Comparison of ENCODE assay signal across 12 cellular contexts in the genomic region with DNA sequence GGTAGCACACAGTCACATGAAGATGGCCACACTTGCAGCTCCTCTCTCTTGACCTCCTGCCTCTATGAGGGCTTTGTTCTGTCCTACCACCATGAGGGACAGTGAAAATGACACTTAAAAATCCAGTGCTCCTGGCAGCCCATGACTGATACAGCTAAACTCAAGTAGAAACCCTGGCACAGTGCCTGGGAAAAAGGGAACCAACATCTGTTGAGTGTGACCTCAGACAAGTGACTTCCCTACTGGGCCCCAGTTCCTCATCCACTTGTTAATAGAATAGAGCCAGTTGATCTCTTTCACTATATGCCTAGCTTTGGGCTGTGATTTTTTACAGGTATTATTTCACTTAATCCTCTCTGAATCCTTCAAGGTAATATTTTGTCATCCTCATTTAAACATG. TPM values are rescaled to one million over a fixed set of nuclear protein-coding genes. Genes with fewer than 3 reads are reported as not detected.
DNase-seq lines count a peak whose midpoint lies in the region; ATAC-seq, FAIRE-seq and TF ChIP-seq lines count a peak whose summit lies in the region.
"Had no signal": no experiment of that assay in that cellular context is flagged by ENCODE, and none has a peak within 500 bp of the region (broad histone marks: within the 10 kb centered on the region; RNA-seq: fewer than 3 reads in every experiment).

No MANE protein-coding gene starts in this region.

- H3F3A ChIP-seq in MM.1S (ENCODE audit: insufficient read depth, low read length): no peaks in the 10 kb centered on the region

- no peaks in the 10 kb centered on the region for H3K9me2 ChIP-seq in MM.1S (replicated peaks; ENCODE audit: insufficient read depth, low read length)

- H4K20me1 ChIP-seq in GM12878 (ENCODE audit: control insufficient read depth, insufficient read depth): no peaks in the 10 kb centered on the region
- no peaks in the 10 kb centered on the region for H4K20me1 ChIP-seq in MM.1S (ENCODE audit: insufficient read depth, low read length)

- no peak overlapping the region for H3K27ac Mint-ChIP-seq in stimulated activated effector memory CD8-positive, alpha-beta T cell treated with anti-CD3 and anti-CD28 coated beads, Interleukin-12 subunit alpha, Interleukin-12 subunit beta, amount 100 ng/mL, for 72 hours
- H3K27ac Mint-ChIP-seq in activated naive CD4-positive, alpha-beta T cell treated with anti-CD3 and anti-CD28 coated beads, Interleukin-2, amount 10 ng/mL, durations not matched to agents 7 days and 5 days: no peak overlapping the region
- H3K27ac Mint-ChIP-seq in activated T-helper 2 cell treated with anti-CD3 and anti-CD28 coated beads, Interferon-gamma antibody, Interleukin-2, Interleukin-4, amounts not matched to agents 10 μg/mL and 5 μg/mL and 100 μg/mL, durations not matched to agents 14 hours and 24 hours and 36 hours: no peak overlapping the region
- H3K27ac Mint-ChIP-seq: activated naive CD8-positive, alpha-beta T cell; CD4-positive, alpha-beta memory T cell had no signal

- H3K4me3 ChIP-seq in GM12878 (no peak overlapping the region), MM.1S (ENCODE audit: low read length) (no peak overlapping the region)

- no peak for ATAC-seq in GM12878
- no peak for ATAC-seq in stimulated activated effector memory CD8-positive, alpha-beta T cell treated with anti-CD3 and anti-CD28 coated beads, Interleukin-12 subunit alpha, Interleukin-12 subunit beta, amount 100 ng/mL, for 72 hours

- H3K4me1 ChIP-seq in GM12878 (ENCODE audit: control insufficient read depth, insufficient read depth, low read length) (peaks cover 7% of the 10 kb centered on the region; the same call in 1 of the 2 replicates), MM.1S (ENCODE audit: low read length) (no peaks in the 10 kb centered on the region)

- H3K27me3 ChIP-seq in GM12878 (replicated peaks in 1 of 2; ENCODE audit: control insufficient read depth in 2 of 2, insufficient read depth in 2 of 2, low read length in 1 of 2): no peaks in the 10 kb centered on the region
- no peaks in the 10 kb centered on the region for H3K27me3 ChIP-seq in MM.1S (replicated peaks; ENCODE audit: insufficient read depth, low read length)

- DNase-seq in DMS79 (lab: John Stamatoyannopoulos, UW) (peak; percentile 45), NCI-H1694 (lab: John Stamatoyannopoulos, UW) (peak; percentile 77), GM12878 (ENCODE audit: low read depth, low spot score) (no peak), occipital lobe (lab: John Stamatoyannopoulos, UW) (peak; percentile 3), MM.1S (no peak)
- no peak for DNase-seq in stimulated activated effector memory CD8-positive, alpha-beta T cell treated with anti-CD3 and anti-CD28 coated beads, Interleukin-12 subunit alpha, Interleukin-12 subunit beta, amount 100 ng/mL, for 72 hours (ENCODE audit: low spot score in 2 of 2)
- no peak for DNase-seq in activated naive CD4-positive, alpha-beta T cell treated with anti-CD3 and anti-CD28 coated beads, Interleukin-2, amount 10 ng/mL, durations not matched to agents 7 days and 5 days
- DNase-seq in activated T-helper 2 cell treated with anti-CD3 and anti-CD28 coated beads, Interferon-gamma antibody, Interleukin-2, Interleukin-4, amounts not matched to agents 10 μg/mL and 5 μg/mL and 100 μg/mL, durations not matched to agents 14 hours and 24 hours and 36 hours (ENCODE audit: low spot score): no peak
- DNase-seq: CD4-positive, alpha-beta memory T cell had no signal

- H3K27ac ChIP-seq in GM12878 (ENCODE audit: control insufficient read depth, insufficient read depth) (no peak overlapping the region), MM.1S (ENCODE audit: low read length) (no peak overlapping the region)

- no peaks in the 10 kb centered on the region for H3K36me3 Mint-ChIP-seq in stimulated activated effector memory CD8-positive, alpha-beta T cell treated with anti-CD3 and anti-CD28 coated beads, Interleukin-12 subunit alpha, Interleukin-12 subunit beta, amount 100 ng/mL, for 72 hours
- H3K36me3 Mint-ChIP-seq in activated naive CD4-positive, alpha-beta T cell treated with anti-CD3 and anti-CD28 coated beads, Interleukin-2, amount 10 ng/mL, durations not matched to agents 7 days and 5 days: no peaks in the 10 kb centered on the region
- no peaks in the 10 kb centered on the region for H3K36me3 Mint-ChIP-seq in activated T-helper 2 cell treated with anti-CD3 and anti-CD28 coated beads, Interferon-gamma antibody, Interleukin-2, Interleukin-4, amounts not matched to agents 10 μg/mL and 5 μg/mL and 100 μg/mL, durations not matched to agents 14 hours and 24 hours and 36 hours (ENCODE audit: low read depth)
- H3K36me3 Mint-ChIP-seq: activated naive CD8-positive, alpha-beta T cell; CD4-positive, alpha-beta memory T cell had no signal

- H3K36me3 ChIP-seq in GM12878 (ENCODE audit: control insufficient read depth in 2 of 2, insufficient read depth in 2 of 2, low read length in 1 of 2) (no peaks in the 10 kb centered on the region), MM.1S (replicated peaks; ENCODE audit: insufficient read depth, low read length) (no peaks in the 10 kb centered on the region)

- TF ChIP-seq CTCF in GM12878 (IDR thresholded peaks at IDR 0.05 in 2 of 3, conservative IDR thresholded peaks at IDR 0.05 in 1 of 3; ENCODE audit: control insufficient read depth in 2 of 3, extremely low read depth in 1 of 3, insufficient read depth in 1 of 3, low read depth in 3 of 3, low read length in 3 of 3) (no peak), MM.1S (IDR thresholded peaks at IDR 0.05; ENCODE audit: low read length) (no peak)

- H3K27me3 Mint-ChIP-seq in activated naive CD4-positive, alpha-beta T cell treated with anti-CD3 and anti-CD28 coated beads, Interleukin-2, amount 10 ng/mL, durations not matched to agents 7 days and 5 days: no peaks in the 10 kb centered on the region
- peaks cover 17% of the 10 kb centered on the region for H3K27me3 Mint-ChIP-seq in activated T-helper 2 cell treated with anti-CD3 and anti-CD28 coated beads, Interferon-gamma antibody, Interleukin-2, Interleukin-4, amounts not matched to agents 10 μg/mL and 5 μg/mL and 100 μg/mL, durations not matched to agents 14 hours and 24 hours and 36 hours (ENCODE audit: low read depth)

- H3K4me2 ChIP-seq in GM12878 (ENCODE audit: control insufficient read depth, insufficient read depth) (no peak overlapping the region), MM.1S (ENCODE audit: low read depth, low read length) (no peak overlapping the region)

- POLR2A ChIA-PET in GM12878 (lab: Charles Lee): no interaction called here

- no peak overlapping the region for H3K4me3 Mint-ChIP-seq in stimulated activated effector memory CD8-positive, alpha-beta T cell treated with anti-CD3 and anti-CD28 coated beads, Interleukin-12 subunit alpha, Interleukin-12 subunit beta, amount 100 ng/mL, for 72 hours
- H3K4me3 Mint-ChIP-seq in activated naive CD4-positive, alpha-beta T cell treated with anti-CD3 and anti-CD28 coated beads, Interleukin-2, amount 10 ng/mL, durations not matched to agents 7 days and 5 days: no peak overlapping the region
- no peak overlapping the region for H3K4me3 Mint-ChIP-seq in activated T-helper 2 cell treated with anti-CD3 and anti-CD28 coated beads, Interferon-gamma antibody, Interleukin-2, Interleukin-4, amounts not matched to agents 10 μg/mL and 5 μg/mL and 100 μg/mL, durations not matched to agents 14 hours and 24 hours and 36 hours (ENCODE audit: low read depth)
- H3K4me3 Mint-ChIP-seq: activated naive CD8-positive, alpha-beta T cell; CD4-positive, alpha-beta memory T cell had no signal

- FAIRE-seq in GM12878 (lab: Jason Lieb, UNC): no peak

- H3K79me2 ChIP-seq in GM12878 (ENCODE audit: control insufficient read depth, insufficient read depth, low read length) (no peaks in the 10 kb centered on the region), MM.1S (ENCODE audit: low read length) (no peaks in the 10 kb centered on the region)

- no peaks in the 10 kb centered on the region for H3K9me3 Mint-ChIP-seq in stimulated activated effector memory CD8-positive, alpha-beta T cell treated with anti-CD3 and anti-CD28 coated beads, Interleukin-12 subunit alpha, Interleukin-12 subunit beta, amount 100 ng/mL, for 72 hours
- H3K9me3 Mint-ChIP-seq in activated naive CD4-positive, alpha-beta T cell treated with anti-CD3 and anti-CD28 coated beads, Interleukin-2, amount 10 ng/mL, durations not matched to agents 7 days and 5 days: no peaks in the 10 kb centered on the region
- no peaks in the 10 kb centered on the region for H3K9me3 Mint-ChIP-seq in activated T-helper 2 cell treated with anti-CD3 and anti-CD28 coated beads, Interferon-gamma antibody, Interleukin-2, Interleukin-4, amounts not matched to agents 10 μg/mL and 5 μg/mL and 100 μg/mL, durations not matched to agents 14 hours and 24 hours and 36 hours
- H3K9me3 Mint-ChIP-seq: CD4-positive, alpha-beta memory T cell had no signal

- CTCF ChIA-PET in GM12878 (lab: Yijun Ruan, JAX): no interaction called here
- CTCF ChIA-PET in activated naive CD4-positive, alpha-beta T cell treated with anti-CD3 and anti-CD28 coated beads, Interleukin-2, amount 10 ng/mL, durations not matched to agents 7 days and 5 days (lab: Charles Lee): interaction anchor here (0.6 kb wide), 1 partner anchor 521 kb away, joined by 3 read pairs; no protein-coding TSS in a partner anchor

- in situ Hi-C loops in GM12878 (cut with MboI): no loop called here

- no TSS peak for BruUV-seq in GM12878 (replicated peaks; lab: Mats Ljungman, UMichigan)

- no peaks in the 10 kb centered on the region for H3K4me1 Mint-ChIP-seq in stimulated activated effector memory CD8-positive, alpha-beta T cell treated with anti-CD3 and anti-CD28 coated beads, Interleukin-12 subunit alpha, Interleukin-12 subunit beta, amount 100 ng/mL, for 72 hours
- no peaks in the 10 kb centered on the region for H3K4me1 Mint-ChIP-seq in activated naive CD4-positive, alpha-beta T cell treated with anti-CD3 and anti-CD28 coated beads, Interleukin-2, amount 10 ng/mL, durations not matched to agents 7 days and 5 days
- H3K4me1 Mint-ChIP-seq in activated T-helper 2 cell treated with anti-CD3 and anti-CD28 coated beads, Interferon-gamma antibody, Interleukin-2, Interleukin-4, amounts not matched to agents 10 μg/mL and 5 μg/mL and 100 μg/mL, durations not matched to agents 14 hours and 24 hours and 36 hours (ENCODE audit: low read depth): no peaks in the 10 kb centered on the region
- H3K4me1 Mint-ChIP-seq: CD4-positive, alpha-beta memory T cell had no signal

- no peak for TF ChIP-seq EP300 in GM12878 (IDR thresholded peaks at IDR 0.05; ENCODE audit: borderline replicate concordance in 1 of 2, control insufficient read depth in 1 of 2, low read depth in 2 of 2, low read length in 2 of 2)

- RAD21 ChIA-PET in GM12878 (lab: Charles Lee; ENCODE audit: unreplicated experiment): no interaction called here

- H3K9ac ChIP-seq in GM12878 (ENCODE audit: control insufficient read depth, insufficient read depth, low read length): no peak overlapping the region
- no peak overlapping the region for H3K9ac ChIP-seq in MM.1S (ENCODE audit: low read length)

- H3K9me3 ChIP-seq in GM12878 (replicated peaks; ENCODE audit: control insufficient read depth, insufficient read depth, low read length) (no peaks in the 10 kb centered on the region), MM.1S (replicated peaks; ENCODE audit: insufficient read depth, low read length) (no peaks in the 10 kb centered on the region)

- no peak for TF ChIP-seq POLR2A in GM12878 (IDR thresholded peaks at IDR 0.05; ENCODE audit: low read depth, low read length)

- H2AFZ ChIP-seq in GM12878 (ENCODE audit: control insufficient read depth, low read depth, low read length): no peak overlapping the region
- no peak overlapping the region for H2AFZ ChIP-seq in MM.1S (ENCODE audit: low read length)

- intact Hi-C loops in GM12878 (cut with micrococcal nuclease; ENCODE audit: unreplicated experiment): no loop called here
- intact Hi-C loops in activated T-helper 2 cell treated with anti-CD3 and anti-CD28 coated beads, Interferon-gamma antibody, Interleukin-2, Interleukin-4, amounts not matched to agents 10 μg/mL and 5 μg/mL and 100 μg/mL, durations not matched to agents 14 hours and 24 hours and 36 hours (cut with micrococcal nuclease): no loop called here

- SMC1A ChIA-PET in GM12878 (lab: Charles Lee; ENCODE audit: uncharacterized antibody, unreplicated experiment): interaction anchor here (1.0 kb wide), 1 partner anchor 62 kb away, joined by 3 read pairs; no protein-coding TSS in a partner anchor

- TF ChIP-seq RAD21 in GM12878 (IDR thresholded peaks at IDR 0.05; ENCODE audit: insufficient read depth, low read depth, low read length): no peak

RNA-seq across cellular contexts. Expression of a gene that starts 4.8 kb away (rescaled TPM):
- 0.08 TPM in 1 of 2 replicates, not detected in the other for total RNA-seq in GM12878 (2013; cell fraction: nucleolus; rRNA removed)
- 0.11 and 0.16 TPM in 2 replicates for total RNA-seq in GM12878 (2014; rRNA removed)
- total RNA-seq in GM12878 (2014; rRNA removed; fragmentation: Illumina TruSeq; extraction: Trizol): 0.09 and 0.18 TPM in 2 replicates
- total RNA-seq in GM12878 (2021): 0.08 TPM in 1 of 2 replicates, not detected in the other
- polyA plus RNA-seq in GM12878 (2011; ENCODE audit: low read depth): 0.05 TPM
- polyA plus RNA-seq in GM12878 (2011; rRNA removed): 0.19 and 0.27 TPM in 2 replicates
- 0.12 and 0.13 TPM in 2 replicates for polyA plus RNA-seq in GM12878 (2011; cell fraction: cytosol; rRNA removed)
- 0.09 and 0.13 TPM in 2 replicates for polyA plus RNA-seq in GM12878 (2011; cell fraction: nucleus; rRNA removed)
- polyA plus RNA-seq in GM12878 (2012): 0.07 and 0.11 TPM in 2 replicates
- polyA plus RNA-seq in GM12878 (2014; fragmentation: Illumina TruSeq; extraction: Trizol): 0.10 and 0.15 TPM in 2 replicates
- under 1 TPM; 0.57 to 0.60 TPM for polyA plus RNA-seq in GM12878 (2014; fragmentation: Nextera tagmentation; extraction: Ambion mirVana)
- polyA plus RNA-seq in GM12878 (2014; rRNA removed): 0.12 and 0.16 TPM in 2 replicates
- polyA plus RNA-seq in GM12878 (2016; fragmentation: Nextera tagmentation; extraction: Ambion mirVana): under 1 TPM; 0.42 to 0.44 TPM
- 0.26 TPM in 1 of 2 replicates, not detected in the other for polyA minus RNA-seq in GM12878 (2011; rRNA and poly(A)+ RNA removed)
- polyA minus RNA-seq in GM12878 (2011; cell fraction: cytosol; rRNA and poly(A)+ RNA removed): not detected in 2 replicates
- 0.29 TPM in 1 of 2 replicates, not detected in the other for polyA minus RNA-seq in GM12878 (2011; cell fraction: nucleus; rRNA and poly(A)+ RNA removed)
- under 0.01 TPM for total RNA-seq in occipital lobe
- not detected in 2 replicates for total RNA-seq in activated T-helper 2 cell treated with anti-CD3 and anti-CD28 coated beads, Interferon-gamma antibody, Interleukin-2, Interleukin-4, amounts not matched to agents 10 μg/mL and 5 μg/mL and 100 μg/mL, durations not matched to agents 14 hours and 24 hours and 36 hours
- total RNA-seq: CD4-positive, alpha-beta memory T cell; lung microvascular endothelial cell; M059J had no signal
- polyA plus RNA-seq: CD4-positive, alpha-beta memory T cell had no signal

Comparison
In these comparisons a context has a peak if more than half of its experiments do, and no peak if none do; other contexts are left out.
1. DNase-seq: peak in DMS79 (single experiment), NCI-H1694 (single experiment) and occipital lobe (single experiment); none in GM12878 (single experiment), stimulated activated effector memory CD8-positive, alpha-beta T cell treated with anti-CD3 and anti-CD28 coated beads, Interleukin-12 subunit alpha, Interleukin-12 subunit beta, amount 100 ng/mL, for 72 hours (0 of 2), MM.1S (single experiment), activated naive CD4-positive, alpha-beta T cell treated with anti-CD3 and anti-CD28 coated beads, Interleukin-2, amount 10 ng/mL, durations not matched to agents 7 days and 5 days (single experiment) and activated T-helper 2 cell treated with anti-CD3 and anti-CD28 coated beads, Interferon-gamma antibody, Interleukin-2, Interleukin-4, amounts not matched to agents 10 μg/mL and 5 μg/mL and 100 μg/mL, durations not matched to agents 14 hours and 24 hours and 36 hours (single experiment).